Comparison of ENCODE assay signal across 1 cellular context in the genomic region with DNA sequence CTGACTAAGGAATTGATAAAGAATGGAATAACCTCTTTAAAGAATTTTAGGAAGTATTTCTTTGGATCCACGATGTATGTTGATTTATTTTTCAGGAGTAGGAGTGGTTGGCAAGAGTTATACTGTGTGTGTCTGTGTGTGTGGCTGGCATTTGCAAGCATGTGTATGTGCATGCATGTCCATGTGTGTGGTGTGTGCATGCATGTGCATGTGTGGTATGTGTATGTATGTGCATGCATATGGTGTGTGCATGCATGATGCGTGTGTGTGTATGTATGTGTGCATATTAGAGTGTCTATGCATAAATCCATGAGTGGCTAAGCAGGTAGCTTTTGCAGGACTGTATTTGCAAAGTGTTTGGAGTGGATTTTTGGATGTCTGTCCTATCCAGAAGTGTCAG.
TF ChIP-seq lines count a peak whose summit lies in the region.

No MANE protein-coding gene starts in this region.

TF ChIP-seq in H1, 55 proteins besides CTCF, POLR2A, EP300 and RAD21:
- TF ChIP-seq, protein P1, sequence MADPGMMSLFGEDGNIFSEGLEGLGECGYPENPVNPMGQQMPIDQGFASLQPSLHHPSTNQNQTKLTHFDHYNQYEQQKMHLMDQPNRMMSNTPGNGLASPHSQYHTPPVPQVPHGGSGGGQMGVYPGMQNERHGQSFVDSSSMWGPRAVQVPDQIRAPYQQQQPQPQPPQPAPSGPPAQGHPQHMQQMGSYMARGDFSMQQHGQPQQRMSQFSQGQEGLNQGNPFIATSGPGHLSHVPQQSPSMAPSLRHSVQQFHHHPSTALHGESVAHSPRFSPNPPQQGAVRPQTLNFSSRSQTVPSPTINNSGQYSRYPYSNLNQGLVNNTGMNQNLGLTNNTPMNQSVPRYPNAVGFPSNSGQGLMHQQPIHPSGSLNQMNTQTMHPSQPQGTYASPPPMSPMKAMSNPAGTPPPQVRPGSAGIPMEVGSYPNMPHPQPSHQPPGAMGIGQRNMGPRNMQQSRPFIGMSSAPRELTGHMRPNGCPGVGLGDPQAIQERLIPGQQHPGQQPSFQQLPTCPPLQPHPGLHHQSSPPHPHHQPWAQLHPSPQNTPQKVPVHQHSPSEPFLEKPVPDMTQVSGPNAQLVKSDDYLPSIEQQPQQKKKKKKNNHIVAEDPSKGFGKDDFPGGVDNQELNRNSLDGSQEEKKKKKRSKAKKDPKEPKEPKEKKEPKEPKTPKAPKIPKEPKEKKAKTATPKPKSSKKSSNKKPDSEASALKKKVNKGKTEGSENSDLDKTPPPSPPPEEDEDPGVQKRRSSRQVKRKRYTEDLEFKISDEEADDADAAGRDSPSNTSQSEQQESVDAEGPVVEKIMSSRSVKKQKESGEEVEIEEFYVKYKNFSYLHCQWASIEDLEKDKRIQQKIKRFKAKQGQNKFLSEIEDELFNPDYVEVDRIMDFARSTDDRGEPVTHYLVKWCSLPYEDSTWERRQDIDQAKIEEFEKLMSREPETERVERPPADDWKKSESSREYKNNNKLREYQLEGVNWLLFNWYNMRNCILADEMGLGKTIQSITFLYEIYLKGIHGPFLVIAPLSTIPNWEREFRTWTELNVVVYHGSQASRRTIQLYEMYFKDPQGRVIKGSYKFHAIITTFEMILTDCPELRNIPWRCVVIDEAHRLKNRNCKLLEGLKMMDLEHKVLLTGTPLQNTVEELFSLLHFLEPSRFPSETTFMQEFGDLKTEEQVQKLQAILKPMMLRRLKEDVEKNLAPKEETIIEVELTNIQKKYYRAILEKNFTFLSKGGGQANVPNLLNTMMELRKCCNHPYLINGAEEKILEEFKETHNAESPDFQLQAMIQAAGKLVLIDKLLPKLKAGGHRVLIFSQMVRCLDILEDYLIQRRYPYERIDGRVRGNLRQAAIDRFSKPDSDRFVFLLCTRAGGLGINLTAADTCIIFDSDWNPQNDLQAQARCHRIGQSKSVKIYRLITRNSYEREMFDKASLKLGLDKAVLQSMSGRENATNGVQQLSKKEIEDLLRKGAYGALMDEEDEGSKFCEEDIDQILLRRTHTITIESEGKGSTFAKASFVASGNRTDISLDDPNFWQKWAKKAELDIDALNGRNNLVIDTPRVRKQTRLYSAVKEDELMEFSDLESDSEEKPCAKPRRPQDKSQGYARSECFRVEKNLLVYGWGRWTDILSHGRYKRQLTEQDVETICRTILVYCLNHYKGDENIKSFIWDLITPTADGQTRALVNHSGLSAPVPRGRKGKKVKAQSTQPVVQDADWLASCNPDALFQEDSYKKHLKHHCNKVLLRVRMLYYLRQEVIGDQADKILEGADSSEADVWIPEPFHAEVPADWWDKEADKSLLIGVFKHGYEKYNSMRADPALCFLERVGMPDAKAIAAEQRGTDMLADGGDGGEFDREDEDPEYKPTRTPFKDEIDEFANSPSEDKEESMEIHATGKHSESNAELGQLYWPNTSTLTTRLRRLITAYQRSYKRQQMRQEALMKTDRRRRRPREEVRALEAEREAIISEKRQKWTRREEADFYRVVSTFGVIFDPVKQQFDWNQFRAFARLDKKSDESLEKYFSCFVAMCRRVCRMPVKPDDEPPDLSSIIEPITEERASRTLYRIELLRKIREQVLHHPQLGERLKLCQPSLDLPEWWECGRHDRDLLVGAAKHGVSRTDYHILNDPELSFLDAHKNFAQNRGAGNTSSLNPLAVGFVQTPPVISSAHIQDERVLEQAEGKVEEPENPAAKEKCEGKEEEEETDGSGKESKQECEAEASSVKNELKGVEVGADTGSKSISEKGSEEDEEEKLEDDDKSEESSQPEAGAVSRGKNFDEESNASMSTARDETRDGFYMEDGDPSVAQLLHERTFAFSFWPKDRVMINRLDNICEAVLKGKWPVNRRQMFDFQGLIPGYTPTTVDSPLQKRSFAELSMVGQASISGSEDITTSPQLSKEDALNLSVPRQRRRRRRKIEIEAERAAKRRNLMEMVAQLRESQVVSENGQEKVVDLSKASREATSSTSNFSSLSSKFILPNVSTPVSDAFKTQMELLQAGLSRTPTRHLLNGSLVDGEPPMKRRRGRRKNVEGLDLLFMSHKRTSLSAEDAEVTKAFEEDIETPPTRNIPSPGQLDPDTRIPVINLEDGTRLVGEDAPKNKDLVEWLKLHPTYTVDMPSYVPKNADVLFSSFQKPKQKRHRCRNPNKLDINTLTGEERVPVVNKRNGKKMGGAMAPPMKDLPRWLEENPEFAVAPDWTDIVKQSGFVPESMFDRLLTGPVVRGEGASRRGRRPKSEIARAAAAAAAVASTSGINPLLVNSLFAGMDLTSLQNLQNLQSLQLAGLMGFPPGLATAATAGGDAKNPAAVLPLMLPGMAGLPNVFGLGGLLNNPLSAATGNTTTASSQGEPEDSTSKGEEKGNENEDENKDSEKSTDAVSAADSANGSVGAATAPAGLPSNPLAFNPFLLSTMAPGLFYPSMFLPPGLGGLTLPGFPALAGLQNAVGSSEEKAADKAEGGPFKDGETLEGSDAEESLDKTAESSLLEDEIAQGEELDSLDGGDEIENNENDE (IDR thresholded peaks at IDR 0.05; ENCODE audit: insufficient replicate concordance, low read length): no peak
